8 cellular contexts compared by ENCODE assay signal in genomic region chr19:17338440-17339078, GRCh38.
A peak's percentile ranks its signal among the peaks of the same experiment; 100 is the strongest.
DNase-seq lines count a peak whose midpoint lies in the region; TF ChIP-seq lines count a peak whose summit lies in the region.

No MANE protein-coding gene starts in this region.

- peaks cover 3% of the 10 kb centered on the region for H3K27me3 Mint-ChIP-seq in nephron progenitor cell (ENCODE audit: low read depth, poor library complexity)

- peaks cover 53% of the 10 kb centered on the region for H3K4me1 Mint-ChIP-seq in nephron progenitor cell

- TF ChIP-seq CTCF in C4-2B (conservative IDR thresholded peaks at IDR 0.05) (no peak), choroid plexus epithelial cell (conservative IDR thresholded peaks at IDR 0.05; ENCODE audit: low read depth, low read length) (no peak), nephron progenitor cell (IDR thresholded peaks at IDR 0.05) (no peak)

- no peak overlapping the region for H3K27ac Mint-ChIP-seq in nephron progenitor cell

- peaks cover 6% of the 10 kb centered on the region for H3K36me3 Mint-ChIP-seq in nephron progenitor cell (ENCODE audit: low read depth)

- H3K36me3 ChIP-seq in KOPT-K1 (ENCODE audit: insufficient read depth, low read length) = peaks cover 29% of the 10 kb centered on the region

- no peaks in the 10 kb centered on the region for H3K9me3 ChIP-seq in KOPT-K1 (ENCODE audit: insufficient read depth, low read length, poor library complexity, severe bottlenecking)

- no peaks in the 10 kb centered on the region for H3K9me3 Mint-ChIP-seq in nephron progenitor cell

- peak overlapping the region; percentile 82 for H3K4me3 ChIP-seq in choroid plexus epithelial cell (ENCODE audit: low read depth, low read length)

- DNase-seq in choroid plexus epithelial cell (ENCODE audit: low read depth) = no peak
- no peak for DNase-seq in nephron progenitor cell
- DNase-seq in stimulated activated CD4-positive, alpha-beta T cell treated with anti-CD3 and anti-CD28 coated beads, Interleukin-2, amount 100 ng/mL, for 24 hours = no peak
- no peak for DNase-seq in NCI-H2171 treated with DMSO at 0.1 percent for 48 hours (lab: John Stamatoyannopoulos, UW)
- DNase-seq in AG20443 (ENCODE audit: low spot score) = no peak
- no peak for DNase-seq in HK-2 (ENCODE audit: unreplicated experiment)

- H3K4me3 Mint-ChIP-seq in nephron progenitor cell = peak overlapping the region; percentile 96

- H3K27ac ChIP-seq in C4-2B (peak overlapping the region; percentile 85), KOPT-K1 (ENCODE audit: low read depth, low read length, poor library complexity, severe bottlenecking) (peak overlapping the region; percentile 72)
